Comparison of ENCODE assay signal across 10 cellular contexts in the genomic region with DNA sequence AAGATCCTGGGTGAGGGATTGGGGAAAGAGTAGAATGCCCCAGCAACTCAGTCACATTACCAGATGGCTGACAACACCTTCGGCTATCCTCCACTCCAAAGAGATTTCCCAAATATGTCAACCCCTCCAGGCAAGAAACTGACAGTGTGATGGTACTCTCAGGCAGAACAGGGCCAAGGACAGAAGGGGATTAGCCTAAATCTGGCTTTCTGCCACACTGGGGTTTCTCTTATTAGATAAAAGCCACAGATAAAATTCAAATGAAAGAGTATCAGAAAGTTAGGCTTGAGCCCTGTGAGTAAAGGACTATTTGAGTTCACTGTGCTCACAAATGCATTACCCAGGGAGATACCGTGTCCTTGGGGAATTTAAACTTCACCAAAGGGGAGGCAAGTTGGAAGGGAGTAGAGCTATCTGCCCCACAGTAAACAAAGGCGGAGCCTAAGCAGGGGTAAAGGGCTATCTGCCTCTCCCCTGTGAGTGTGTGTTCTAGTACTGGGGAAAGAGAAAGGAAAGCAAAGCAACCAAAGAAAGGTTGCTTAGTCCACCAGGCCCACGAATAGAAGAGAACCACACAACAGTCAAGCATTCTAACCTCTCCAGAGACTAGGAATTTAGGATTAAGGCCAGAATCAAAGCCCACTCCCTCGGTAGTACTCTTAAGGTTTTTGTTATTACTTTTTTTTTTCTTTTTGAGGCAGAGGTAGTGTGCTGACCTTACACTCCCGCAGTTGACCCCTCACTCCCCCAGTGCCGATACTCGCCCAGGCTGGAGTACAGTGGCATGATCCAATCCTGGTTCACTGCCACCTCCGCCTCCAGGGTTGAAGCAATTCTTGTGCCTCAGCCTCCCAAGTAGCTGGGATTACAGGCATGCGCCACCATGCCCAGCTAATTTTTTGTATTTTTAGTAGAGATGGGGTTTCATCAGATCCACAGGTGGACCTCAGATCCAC. TPM values are rescaled to one million over a fixed set of nuclear protein-coding genes. Genes with fewer than 3 reads are reported as not detected.
DNase-seq lines count a peak whose midpoint lies in the region; ATAC-seq, FAIRE-seq and TF ChIP-seq lines count a peak whose summit lies in the region.
"Had no signal": no experiment of that assay in that cellular context is flagged by ENCODE, and none has a peak within 500 bp of the region (broad histone marks: within the 10 kb centered on the region; RNA-seq: fewer than 3 reads in every experiment).

No MANE protein-coding gene starts in this region.

- H3K4me1 ChIP-seq in psoas muscle = peaks cover 71% of the 10 kb centered on the region
- H3K4me1 ChIP-seq: prostate gland had no signal

- H3K9me3 ChIP-seq in psoas muscle (no peaks in the 10 kb centered on the region), MG63 (no peaks in the 10 kb centered on the region)
- H3K9me3 ChIP-seq: prostate gland had no signal

- peak overlapping the region; percentile 60 for H3K27ac ChIP-seq in psoas muscle
- H3K27ac ChIP-seq: prostate gland had no signal

- H3K4me3 ChIP-seq in psoas muscle = peak overlapping the region; percentile 76
- H3K4me3 ChIP-seq in MG63 = no peak overlapping the region
- H3K4me3 ChIP-seq: prostate gland had no signal

- no peak for TF ChIP-seq POLR2A in erythroblast (IDR thresholded peaks at IDR 0.05; ENCODE audit: low read length)
- no peak for TF ChIP-seq POLR2A in GM12892 (IDR thresholded peaks at IDR 0.05; ENCODE audit: low read depth, low read length)

- no peak for FAIRE-seq in GM12892 (lab: Jason Lieb, UNC)

- in situ Hi-C loops in G401 (cut with HindIII; ENCODE audit: low sequenced_read_pairs) = no loop called here

- H3K27me3 ChIP-seq in psoas muscle (ENCODE audit: insufficient read depth in 3 of 3, low read length in 2 of 3) (no peaks in the 10 kb centered on the region), MG63 (no peaks in the 10 kb centered on the region)

- ATAC-seq in psoas muscle = no peak

- TF ChIP-seq CTCF in psoas muscle (IDR thresholded peaks at IDR 0.05) = no peak

- peaks cover 20 to 63% of the 10 kb centered on the region in 2 donors for H3K36me3 ChIP-seq in psoas muscle (ENCODE audit: insufficient read depth in 1 of 2, low read depth in 1 of 2)
- peaks cover 78% of the 10 kb centered on the region for H3K36me3 ChIP-seq in MG63
- H3K36me3 ChIP-seq: prostate gland had no signal

- 54 to 61% (median 60%) methylated on average over 10 of the region's 10 CpGs for WGBS in psoas muscle, 3 donors

- DNase-seq in G401 (ENCODE audit: low spot score) (peak; percentile 18), RPMI7951 (ENCODE audit: low read depth) (peak; percentile 23), erythroblast (lab: John Stamatoyannopoulos, UW) (peak; percentile 75 to 77), psoas muscle (no peak), MV-4-11 (lab: John Stamatoyannopoulos, UW) (no peak), MG63 (no peak), GM12892 (ENCODE audit: insufficient read length) (no peak), NCI-H2081 treated with DMSO at 0.1 percent for 48 hours (lab: John Stamatoyannopoulos, UW) (no peak)
- DNase-seq: cortex of kidney had no signal

- intact Hi-C loops in psoas muscle (cut with DNase I) = no loop called here

RNA-seq across cellular contexts. Expression of a gene that starts 12.8 kb away (rescaled TPM):
- 384 and 782 TPM in 2 replicates for total RNA-seq in G401 (2014; rRNA removed; shearing (Covaris generic))
- 499 and 606 TPM in 2 replicates for total RNA-seq in RPMI7951 (2014; rRNA removed; shearing (Covaris generic))
- 1,000 to 10,000 TPM; 2,192 to 3,898 (median 3,031) TPM for total RNA-seq in psoas muscle
- 1,000 to 10,000 TPM; 1,778 to 2,728 (median 2,516) TPM for polyA plus RNA-seq in psoas muscle
- total RNA-seq in MG63 (2014; rRNA removed; shearing (Covaris generic); ENCODE audit: low replicate concordance) = 991 and 1,067 TPM in 2 replicates
- polyA plus RNA-seq in GM12892 (2012; ENCODE audit: missing spikeins) = 390 TPM

RNA-seq across cellular contexts. Expression of a gene that starts 24.3 kb away (rescaled TPM):
- not detected in 2 replicates for total RNA-seq in G401 (2014; rRNA removed; shearing (Covaris generic))
- not detected in 2 replicates for total RNA-seq in RPMI7951 (2014; rRNA removed; shearing (Covaris generic))
- 1 to 10 TPM in 1 of 4 donors, under 1 TPM in 3; 0.05 to 3.0 (median 0.26) TPM for total RNA-seq in psoas muscle
- under 1 TPM in 1 of 3 donors, not detected in 2; 0.01 TPM for polyA plus RNA-seq in psoas muscle
- not detected in 2 replicates for total RNA-seq in MG63 (2014; rRNA removed; shearing (Covaris generic); ENCODE audit: low replicate concordance)
- polyA plus RNA-seq in GM12892 (2012; ENCODE audit: missing spikeins) = 0.11 TPM

RNA-seq across cellular contexts. Expression of a gene that starts 27.0 kb away (rescaled TPM):
- not detected in 2 replicates for total RNA-seq in G401 (2014; rRNA removed; shearing (Covaris generic))
- total RNA-seq in RPMI7951 (2014; rRNA removed; shearing (Covaris generic)) = not detected in 2 replicates
- not detected for total RNA-seq in psoas muscle
- not detected for polyA plus RNA-seq in psoas muscle
- total RNA-seq in MG63 (2014; rRNA removed; shearing (Covaris generic); ENCODE audit: low replicate concordance) = not detected in 2 replicates
- not detected for polyA plus RNA-seq in GM12892 (2012; ENCODE audit: missing spikeins)
- total RNA-seq: prostate gland had no signal

RNA-seq across cellular contexts. Expression of a gene that starts 41.6 kb away (rescaled TPM):
- total RNA-seq in G401 (2014; rRNA removed; shearing (Covaris generic)) = 120 and 209 TPM in 2 replicates
- 52.8 and 73.8 TPM in 2 replicates for total RNA-seq in RPMI7951 (2014; rRNA removed; shearing (Covaris generic))
- 100 to 1,000 TPM in 1 of 4 donors, 10 to 100 TPM in 3; 83.9 to 121 (median 87.5) TPM for total RNA-seq in psoas muscle
- 10 to 100 TPM; 45.8 to 92.0 (median 81.9) TPM for polyA plus RNA-seq in psoas muscle
- 208 and 217 TPM in 2 replicates for total RNA-seq in MG63 (2014; rRNA removed; shearing (Covaris generic); ENCODE audit: low replicate concordance)
- 123 TPM for polyA plus RNA-seq in GM12892 (2012; ENCODE audit: missing spikeins)

Comparison
In these comparisons a context has a peak if more than half of its experiments do, and no peak if none do; other contexts are left out.
1. DNase-seq: peak in G401 (single experiment), RPMI7951 (single experiment) and erythroblast (2 of 2); none in psoas muscle (0 of 2), MV-4-11 (single experiment), MG63 (single experiment), GM12892 (single experiment) and NCI-H2081 treated with DMSO at 0.1 percent for 48 hours (single experiment).